1 cellular context compared by ENCODE assay signal in genomic region chr5:127568166-127568565, GRCh38.
TF ChIP-seq lines count a peak whose summit lies in the region.

No MANE protein-coding gene starts in this region.

TF ChIP-seq in SK-N-SH treated with all-trans-retinoic acid at 6 μM for 48 hours, 23 proteins besides CTCF, POLR2A, EP300 and RAD21 (continued from another document):
- TF ChIP-seq PPARA (CRISPR knock-in tag; IDR thresholded peaks at IDR 0.05; ENCODE audit: borderline replicate concordance) (no peak), SNAI2 (CRISPR knock-in tag; IDR thresholded peaks at IDR 0.05) (no peak), CSDC2 (CRISPR knock-in tag; IDR thresholded peaks at IDR 0.05) (no peak), ESRRG (CRISPR knock-in tag; IDR thresholded peaks at IDR 0.05) (no peak), PATZ1 (CRISPR knock-in tag; IDR thresholded peaks at IDR 0.05; ENCODE audit: borderline replicate concordance) (no peak), TOX (CRISPR knock-in tag; IDR thresholded peaks at IDR 0.05; ENCODE audit: borderline replicate concordance) (no peak), CREB5 (CRISPR knock-in tag; IDR thresholded peaks at IDR 0.05; ENCODE audit: low read depth) (no peak), OSR1 (CRISPR knock-in tag; IDR thresholded peaks at IDR 0.05) (no peak), TCF4 (CRISPR knock-in tag; IDR thresholded peaks at IDR 0.05; ENCODE audit: borderline replicate concordance) (no peak), ZC3H10 (CRISPR knock-in tag; IDR thresholded peaks at IDR 0.05) (no peak), POU6F1 (CRISPR knock-in tag; IDR thresholded peaks at IDR 0.05; ENCODE audit: borderline replicate concordance, low read depth) (no peak), GLIS3 (CRISPR knock-in tag; IDR thresholded peaks at IDR 0.05) (no peak), ZNF8 (CRISPR knock-in tag; IDR thresholded peaks at IDR 0.05) (no peak), RARB (CRISPR knock-in tag; IDR thresholded peaks at IDR 0.05) (no peak), ZFP30 (CRISPR knock-in tag; IDR thresholded peaks at IDR 0.05) (no peak)
TF ChIP-seq in SK-N-SH treated with all-trans-retinoic acid at 6 μM for 48 hours: peak in this region for 0.
